ENCODE assay signal across 24 cellular contexts in genomic region chr2:59540864-59541263, GRCh38.
"Had no signal": no experiment of that assay in that cellular context is flagged by ENCODE, and none has a peak within 500 bp of the region (broad histone marks: within the 10 kb centered on the region; RNA-seq: fewer than 3 reads in every experiment).

No MANE protein-coding gene starts in this region.

- ATAC-seq: activated CD4-positive, alpha-beta T cell treated with anti-CD3 and anti-CD28 coated beads for 36 hours; T-helper 17 cell had no signal

- DNase-seq: activated CD4-positive, alpha-beta memory T cell treated with anti-CD3 and anti-CD28 coated beads, Interleukin-2, amount 10 ng/mL, durations not matched to agents 7 days and 5 days; activated CD4-positive, alpha-beta T cell treated with anti-CD3 and anti-CD28 coated beads for 36 hours; activated CD4-positive, alpha-beta T cell treated with anti-CD3 and anti-CD28 coated beads, Interleukin-2, amount 50 U/mL, for 1 hour; activated CD4-positive, CD25-positive, alpha-beta regulatory T cell; activated gamma-delta T cell treated with Interleukin-2 at 50 U/mL for 16 hours; activated naive CD4-positive, alpha-beta T cell treated with anti-CD3 and anti-CD28 coated beads, Interleukin-2, amount 10 ng/mL, durations not matched to agents 7 days and 5 days; activated naive CD8-positive, alpha-beta T cell treated with anti-CD3 and anti-CD28 coated beads for 36 hours; activated T-cell treated with anti-CD3 and anti-CD28 coated beads for 4 hours; activated T-cell treated with anti-CD3 and anti-CD28 coated beads, Interleukin-2, amount 50 U/mL, for 48 hours; caudate nucleus; colonic mucosa; KG1; NCI-H1048; NCI-H146; NCI-H187 treated with DMSO at 0.1 percent for 48 hours; NCI-H2171; NCI-H2227 treated with DMSO at 0.1 percent for 48 hours; NCI-H446 treated with DMSO at 0.1 percent for 48 hours; NCI-H524 treated with DMSO at 0.1 percent for 48 hours; NCI-H748 treated with DMSO at 0.1 percent for 48 hours; PC-9; SHP77 treated with DMSO at 0.1 percent for 48 hours; T-helper 17 cell; T-helper 9 cell had no signal
